In genomic region chr6:151722342-151722741, GRCh38 we compare ENCODE assay signal across 25 cellular contexts.
DNase-seq lines count a peak whose midpoint lies in the region; ATAC-seq and TF ChIP-seq lines count a peak whose summit lies in the region.
"Had no signal": no experiment of that assay in that cellular context is flagged by ENCODE, and none has a peak within 500 bp of the region (broad histone marks: within the 10 kb centered on the region; RNA-seq: fewer than 3 reads in every experiment).

No MANE protein-coding gene starts in this region.

- no peaks in the 10 kb centered on the region for H4K20me1 ChIP-seq in BLaER1

- H3K4me3 Mint-ChIP-seq in activated B cell treated with CpG ODN at 0.5 μM for 24 hours, result peak overlapping the region; percentile 32
- H3K4me3 Mint-ChIP-seq in CD14-positive monocyte, result no peak overlapping the region
- H3K4me3 Mint-ChIP-seq: brain had no signal

- peak overlapping the region; percentile 23; the same call in 1 of the 2 replicates for H3K4me2 ChIP-seq in BLaER1

- H3K27me3 Mint-ChIP-seq in activated B cell treated with CpG ODN at 0.5 μM for 24 hours (no peaks in the 10 kb centered on the region), CD14-positive monocyte (ENCODE audit: low read depth in 3 of 3) (peaks cover 0 to 2% (median 0%) of the 10 kb centered on the region in 3 donors)
- H3K27me3 Mint-ChIP-seq: brain had no signal

- no peak overlapping the region for H3K4me3 ChIP-seq in BLaER1
- H3K4me3 ChIP-seq: gastrocnemius medialis, GM23248, spleen had no signal

- H3K27ac ChIP-seq in BLaER1, result no peak overlapping the region
- H3K27ac ChIP-seq: gastrocnemius medialis, GM23248, spleen had no signal

- H3K9me3 ChIP-seq in BLaER1, result peaks cover 4% of the 10 kb centered on the region; the same call in 1 of the 2 replicates
- H3K9me3 ChIP-seq: BE2C, gastrocnemius medialis, spleen had no signal

- H3K27me3 ChIP-seq in BLaER1, result no peaks in the 10 kb centered on the region
- H3K27me3 ChIP-seq: BE2C, gastrocnemius medialis, spleen had no signal

- DNase-seq in activated B cell treated with CpG ODN at 0.5 μM for 24 hours (no peak), CD14-positive monocyte (ENCODE audit: low spot score) (no peak), NCI-H1417 (lab: John Stamatoyannopoulos, UW) (no peak), NCI-H1694 (lab: John Stamatoyannopoulos, UW) (no peak)
- no peak for DNase-seq in stimulated activated CD4-positive, alpha-beta T cell treated with anti-CD3 and anti-CD28 coated beads, Interleukin-4, amount 100 ng/mL, for 24 hours
- DNase-seq: activated CD4-positive, alpha-beta T cell treated with anti-CD3 and anti-CD28 coated beads, Interleukin-2, amount 10 ng/mL, durations not matched to agents 24 days and 14 days; BE2C; effector memory CD4-positive, alpha-beta T cell; gastrocnemius medialis; GM23248; KG1; kidney; NCI-H1092 treated with DMSO at 0.1 percent for 48 hours; NCI-H2107; NCI-H526 treated with DMSO at 0.1 percent for 48 hours; OCI-M1; retina; Right ventricle myocardium superior; spleen had no signal

- CTCF ChIA-PET in activated B cell treated with CpG ODN at 0.5 μM for 24 hours (lab: Charles Lee), result no interaction called here

- POLR2A ChIA-PET in activated B cell treated with CpG ODN at 0.5 μM for 24 hours (lab: Charles Lee), result interaction anchor here (1.6 to 2.1 kb wide), 2 partner anchors 20 to 31 kb away, joined by 5 to 13 read pairs; no protein-coding TSS in a partner anchor

- H3K9me3 Mint-ChIP-seq in activated B cell treated with CpG ODN at 0.5 μM for 24 hours, result no peaks in the 10 kb centered on the region
- no peaks in the 10 kb centered on the region for H3K9me3 Mint-ChIP-seq in CD14-positive monocyte
- H3K9me3 Mint-ChIP-seq: activated T-helper 2 cell treated with anti-CD3 and anti-CD28 coated beads, Interferon-gamma antibody, Interleukin-2, Interleukin-4, amounts not matched to agents 10 μg/mL and 5 μg/mL and 100 μg/mL, durations not matched to agents 14 hours and 24 hours and 36 hours; brain had no signal

- no peaks in the 10 kb centered on the region for H3K36me3 Mint-ChIP-seq in activated B cell treated with CpG ODN at 0.5 μM for 24 hours (ENCODE audit: low read depth)
- no peaks in the 10 kb centered on the region for H3K36me3 Mint-ChIP-seq in CD14-positive monocyte
- H3K36me3 Mint-ChIP-seq: brain had no signal

- no peak for TF ChIP-seq CTCF in activated B cell treated with CpG ODN at 0.5 μM for 24 hours (IDR thresholded peaks at IDR 0.05)
- TF ChIP-seq CTCF in CD14-positive monocyte (IDR thresholded peaks at IDR 0.05), result no peak

- peaks cover 13% of the 10 kb centered on the region for H3K4me1 ChIP-seq in BLaER1
- H3K4me1 ChIP-seq: BE2C, gastrocnemius medialis had no signal

- ATAC-seq in GM18873 (IDR thresholded peaks at IDR 0.05; ENCODE audit: low FRiP score, unreplicated experiment) (peak; percentile 45), HG03342 (IDR thresholded peaks at IDR 0.05; ENCODE audit: unreplicated experiment) (peak; percentile 47), activated B cell treated with CpG ODN at 0.5 μM for 24 hours (ENCODE audit: low read depth) (no peak)
- ATAC-seq: esophagus mucosa, gastrocnemius medialis had no signal

- intact Hi-C loops in activated B cell treated with CpG ODN at 0.5 μM for 24 hours (cut with micrococcal nuclease) (loop anchor here (2.0 kb wide), 1 partner anchor 42 kb away; no protein-coding TSS in a partner anchor), CD14-positive monocyte (cut with micrococcal nuclease) (no loop called here)

- no peak overlapping the region for H3K9ac ChIP-seq in BLaER1
- H3K9ac ChIP-seq: GM23248 had no signal

- peak overlapping the region; percentile 68 for H3K27ac Mint-ChIP-seq in activated B cell treated with CpG ODN at 0.5 μM for 24 hours
- H3K27ac Mint-ChIP-seq in CD14-positive monocyte, result no peak overlapping the region
- H3K27ac Mint-ChIP-seq: activated T-helper 2 cell treated with anti-CD3 and anti-CD28 coated beads, Interferon-gamma antibody, Interleukin-2, Interleukin-4, amounts not matched to agents 10 μg/mL and 5 μg/mL and 100 μg/mL, durations not matched to agents 14 hours and 24 hours and 36 hours; brain had no signal

- no peaks in the 10 kb centered on the region for H3K36me3 ChIP-seq in BLaER1
- H3K36me3 ChIP-seq: BE2C, gastrocnemius medialis, spleen had no signal

- peaks cover 30% of the 10 kb centered on the region for H3K4me1 Mint-ChIP-seq in activated B cell treated with CpG ODN at 0.5 μM for 24 hours
- peaks cover 5% of the 10 kb centered on the region for H3K4me1 Mint-ChIP-seq in CD14-positive monocyte
- H3K4me1 Mint-ChIP-seq: brain had no signal
